ENCODE assay signal across 12 cellular contexts in the genomic region with DNA sequence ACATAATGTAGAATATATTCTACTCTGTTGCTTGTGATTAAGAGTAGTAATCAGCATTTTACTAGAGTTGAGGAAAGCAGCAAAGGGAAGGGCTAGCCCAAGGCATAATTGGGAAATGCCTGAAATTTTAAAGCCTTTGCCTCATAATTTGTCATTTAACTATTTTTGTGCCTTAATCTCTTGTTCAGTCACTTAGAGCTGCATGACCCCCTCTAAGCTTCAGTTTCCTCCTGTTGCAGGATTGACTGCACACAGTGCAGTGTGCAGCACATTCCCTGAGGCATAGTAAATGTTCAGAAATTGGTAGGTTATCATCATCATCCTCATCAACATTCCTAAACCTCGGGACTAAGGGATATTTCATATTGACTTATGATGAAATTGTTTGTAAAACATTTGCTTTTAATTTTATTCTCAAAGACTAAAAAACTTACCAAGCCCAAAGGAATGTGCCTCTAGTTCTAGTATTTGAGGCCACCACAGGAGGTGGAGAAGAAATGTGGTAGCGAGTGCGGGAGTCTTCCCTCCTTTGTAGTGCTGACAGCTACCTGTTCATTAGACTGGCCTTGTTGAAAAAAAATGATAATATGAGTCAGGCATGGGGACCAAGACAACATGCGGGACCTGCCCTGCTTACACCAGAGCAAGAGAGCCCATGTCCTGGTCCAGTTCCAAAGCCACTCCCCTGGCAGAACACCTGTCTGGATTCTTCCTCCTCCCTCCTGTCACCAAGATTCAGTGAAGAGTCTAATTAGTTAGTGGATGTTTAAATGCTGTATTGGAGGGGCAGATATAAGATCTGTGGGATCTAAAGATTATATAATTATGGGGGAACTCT. TPM values are rescaled to one million over a fixed set of nuclear protein-coding genes. Genes with fewer than 3 reads are reported as not detected.
DNase-seq lines count a peak whose midpoint lies in the region; ATAC-seq and TF ChIP-seq lines count a peak whose summit lies in the region.
"Had no signal": no experiment of that assay in that cellular context is flagged by ENCODE, and none has a peak within 500 bp of the region (broad histone marks: within the 10 kb centered on the region; RNA-seq: fewer than 3 reads in every experiment).

No MANE protein-coding gene starts in this region.

- H3K9me3 ChIP-seq in mucosa of descending colon = no peaks in the 10 kb centered on the region
- H3K9me3 ChIP-seq: upper lobe of left lung had no signal

- TF ChIP-seq CTCF in chondrocyte (IDR thresholded peaks at IDR 0.05) = no peak
- no peak for TF ChIP-seq CTCF in mucosa of descending colon (IDR thresholded peaks at IDR 0.05)

- peaks cover 4% of the 10 kb centered on the region for H3K9me3 Mint-ChIP-seq in chondrocyte (ENCODE audit: low read depth)

- DNase-seq in DMS53 treated with DMSO at 0.1 percent for 48 hours (lab: John Stamatoyannopoulos, UW; ENCODE audit: unreplicated experiment) (peak; percentile 19), LHCN-M2 (ENCODE audit: low read depth) (peak; percentile 45), chondrocyte (ENCODE audit: low spot score) (no peak), mucosa of descending colon (peak; percentile 38 to 52 (median 47)), activated T-cell treated with anti-CD3 and anti-CD28 coated beads for 4 hours (no peak)
- DNase-seq in effector CD4-positive, alpha-beta T cell = no peak
- no peak for DNase-seq in stimulated activated CD4-positive, alpha-beta T cell treated with anti-CD3 and anti-CD28 coated beads, Interleukin-1b, Interleukin-23, amount 100 ng/mL, for 48 hours
- DNase-seq: activated gamma-delta T cell; stimulated activated CD4-positive, alpha-beta T cell treated with anti-CD3 and anti-CD28 coated beads, Interleukin-4, amount 100 ng/mL, for 1 hour; T-helper 9 cell had no signal

- peaks cover 10% of the 10 kb centered on the region for H3K4me1 ChIP-seq in mucosa of descending colon (ENCODE audit: low read depth)

- no peak overlapping the region for H3K4me3 ChIP-seq in mucosa of descending colon
- H3K4me3 ChIP-seq: upper lobe of left lung had no signal

- H3K36me3 Mint-ChIP-seq in chondrocyte (ENCODE audit: low read depth) = no peaks in the 10 kb centered on the region

- H3K4me1 Mint-ChIP-seq in chondrocyte (ENCODE audit: low read depth) = peaks cover 50% of the 10 kb centered on the region

- H3K36me3 ChIP-seq in mucosa of descending colon (ENCODE audit: low read depth) = no peaks in the 10 kb centered on the region
- H3K36me3 ChIP-seq: upper lobe of left lung had no signal

- H3K4me3 Mint-ChIP-seq in chondrocyte (ENCODE audit: unreplicated experiment) = no peak overlapping the region

- no peaks in the 10 kb centered on the region for H3K27me3 Mint-ChIP-seq in chondrocyte (ENCODE audit: low read depth)

- intact Hi-C loops in mucosa of descending colon (cut with DNase I, micrococcal nuclease) = no loop called here

- ATAC-seq in mucosa of descending colon (peak; percentile 86), HG02852 (IDR thresholded peaks at IDR 0.05; ENCODE audit: unreplicated experiment) (no peak)

- H3K27ac Mint-ChIP-seq in chondrocyte (ENCODE audit: unreplicated experiment) = peak overlapping the region; percentile 92

RNA-seq across cellular contexts. Expression of gene TENT5A, which starts 14.9 kb away (rescaled TPM):
- total RNA-seq in LHCN-M2 (2014; rRNA removed) = 17.6 and 18.7 TPM in 2 replicates
- polyA plus RNA-seq in LHCN-M2 (2012) = 3.2 TPM
- total RNA-seq in chondrocyte = 25.8 to 57.9 TPM (median 27.9 TPM) in 3 replicates
- 10 to 100 TPM; 26.3 to 30.4 (median 29.5) TPM for total RNA-seq in mucosa of descending colon

Comparison
In these comparisons a context has a peak if more than half of its experiments do, and no peak if none do; other contexts are left out.
1. DNase-seq: peak in DMS53 treated with DMSO at 0.1 percent for 48 hours (single experiment), LHCN-M2 (single experiment) and mucosa of descending colon (3 of 3); none in chondrocyte (single experiment), effector CD4-positive, alpha-beta T cell (single experiment), stimulated activated CD4-positive, alpha-beta T cell treated with anti-CD3 and anti-CD28 coated beads, Interleukin-1b, Interleukin-23, amount 100 ng/mL, for 48 hours (single experiment) and activated T-cell treated with anti-CD3 and anti-CD28 coated beads for 4 hours (single experiment).